30 cellular contexts compared by ENCODE assay signal in genomic region chr5:139898981-139899380, GRCh38.
"Had no signal": no experiment of that assay in that cellular context is flagged by ENCODE, and none has a peak within 500 bp of the region (broad histone marks: within the 10 kb centered on the region; RNA-seq: fewer than 3 reads in every experiment).

No MANE protein-coding gene starts in this region.

- H3K4me1 ChIP-seq: colonic mucosa had no signal

- H3K4me3 ChIP-seq: adrenal gland, body of pancreas, colonic mucosa, esophagus squamous epithelium, gastroesophageal sphincter had no signal

- H3K9me3 Mint-ChIP-seq: activated CD4-positive, alpha-beta memory T cell treated with anti-CD3 and anti-CD28 coated beads for 36 hours; activated CD4-positive, alpha-beta T cell treated with anti-CD3 and anti-CD28 coated beads, Interleukin-2, amount 10 ng/mL, durations not matched to agents 24 days and 14 days; activated naive CD4-positive, alpha-beta T cell treated with anti-CD3 and anti-CD28 coated beads, Interleukin-2, amount 50 U/mL, for 24 hours; activated naive CD8-positive, alpha-beta T cell treated with anti-CD3 and anti-CD28 coated beads for 36 hours; activated naive CD8-positive, alpha-beta T cell treated with anti-CD3 and anti-CD28 coated beads, Interleukin-2, amount 50 U/mL, for 24 hours; activated T-helper 1 cell treated with anti-CD3 and anti-CD28 coated beads, Interleukin-12 subunit alpha, Interleukin-12 subunit beta, Interleukin-2, Interleukin-4 antibody, amounts not matched to agents 30 ng/mL and 10 ng/mL and 1 ng/mL, durations not matched to agents 14 hours and 24 hours and 36 hours; activated T-helper 2 cell treated with anti-CD3 and anti-CD28 coated beads, Interferon-gamma antibody, Interleukin-2, Interleukin-4, amounts not matched to agents 10 μg/mL and 5 μg/mL and 100 μg/mL, durations not matched to agents 14 hours and 24 hours and 36 hours had no signal

- H3K27ac ChIP-seq: adrenal gland, body of pancreas, colonic mucosa, epithelial cell of prostate, esophagus squamous epithelium, gastroesophageal sphincter had no signal

- ATAC-seq: activated CD4-positive, alpha-beta T cell treated with anti-CD3 and anti-CD28 coated beads for 36 hours; activated CD8-positive, alpha-beta memory T cell treated with anti-CD3 and anti-CD28 coated beads, Interleukin-2, amount 10 ng/mL, durations not matched to agents 7 days and 5 days; activated CD8-positive, alpha-beta T cell treated with anti-CD3 and anti-CD28 coated beads, Interleukin-2, amount 10 ng/mL, durations not matched to agents 7 days and 5 days; activated naive CD8-positive, alpha-beta T cell treated with anti-CD3 and anti-CD28 coated beads, Interleukin-2, amount 50 U/mL, for 24 hours; body of pancreas; gastroesophageal sphincter had no signal

- DNase-seq: activated CD4-positive, alpha-beta memory T cell treated with anti-CD3 and anti-CD28 coated beads for 36 hours; activated CD4-positive, alpha-beta T cell treated with anti-CD3 and anti-CD28 coated beads for 36 hours; activated CD4-positive, alpha-beta T cell treated with anti-CD3 and anti-CD28 coated beads, Interleukin-2, amount 10 ng/mL, durations not matched to agents 24 days and 14 days; activated CD4-positive, CD25-positive, alpha-beta regulatory T cell; activated CD4-positive, CD25-positive, alpha-beta regulatory T cell treated with anti-CD3 and anti-CD28 coated beads, Interleukin-2, amount 50 U/mL, for 72 hours; activated CD8-positive, alpha-beta memory T cell treated with anti-CD3 and anti-CD28 coated beads, Interleukin-2, amount 10 ng/mL, durations not matched to agents 7 days and 5 days; activated CD8-positive, alpha-beta memory T cell treated with anti-CD3 and anti-CD28 coated beads, Interleukin-2, amount 50 U/mL, for 4 hours; activated CD8-positive, alpha-beta T cell treated with anti-CD3 and anti-CD28 coated beads, Interleukin-2, amount 10 ng/mL, durations not matched to agents 7 days and 5 days; activated gamma-delta T cell treated with Interleukin-2 at 50 U/mL for 16 hours; activated naive CD4-positive, alpha-beta T cell treated with Interleukin-2 at 50 U/mL for 16 hours; activated naive CD8-positive, alpha-beta T cell treated with anti-CD3 and anti-CD28 coated beads for 36 hours; activated naive CD8-positive, alpha-beta T cell treated with anti-CD3 and anti-CD28 coated beads, Interleukin-2, amount 50 U/mL, for 24 hours; activated T-cell treated with anti-CD3 and anti-CD28 coated beads, Interleukin-2, amount 50 U/mL, for 1 hour; activated T-cell treated with anti-CD3 and anti-CD28 coated beads, Interleukin-2, amount 50 U/mL, for 48 hours; adrenal gland; amygdala; aorta; body of pancreas; caudate nucleus; cerebellar nuclear complex; colonic mucosa; effector CD8-positive, alpha-beta T cell; esophagus squamous epithelium; foreskin melanocyte; T-helper 2 cell had no signal

- H3K36me3 Mint-ChIP-seq: activated CD4-positive, alpha-beta memory T cell treated with anti-CD3 and anti-CD28 coated beads for 36 hours; activated CD8-positive, alpha-beta memory T cell treated with anti-CD3 and anti-CD28 coated beads, Interleukin-2, amount 10 ng/mL, durations not matched to agents 7 days and 5 days; activated naive CD4-positive, alpha-beta T cell treated with anti-CD3 and anti-CD28 coated beads, Interleukin-2, amount 50 U/mL, for 24 hours; activated naive CD8-positive, alpha-beta T cell treated with anti-CD3 and anti-CD28 coated beads for 36 hours had no signal

- H3K27me3 ChIP-seq: adrenal gland, body of pancreas had no signal

- H3K36me3 ChIP-seq: adrenal gland, colonic mucosa, esophagus squamous epithelium, gastroesophageal sphincter had no signal

- H3K4me1 Mint-ChIP-seq: activated CD4-positive, alpha-beta T cell treated with anti-CD3 and anti-CD28 coated beads for 36 hours; activated CD4-positive, alpha-beta T cell treated with anti-CD3 and anti-CD28 coated beads, Interleukin-2, amount 10 ng/mL, durations not matched to agents 24 days and 14 days; activated naive CD8-positive, alpha-beta T cell treated with anti-CD3 and anti-CD28 coated beads for 36 hours had no signal

- H3K9me3 ChIP-seq: adrenal gland, body of pancreas, colonic mucosa, esophagus squamous epithelium, gastroesophageal sphincter had no signal

- H3K4me3 Mint-ChIP-seq: activated CD4-positive, alpha-beta memory T cell treated with anti-CD3 and anti-CD28 coated beads for 36 hours; activated CD4-positive, alpha-beta T cell treated with anti-CD3 and anti-CD28 coated beads for 36 hours; activated CD4-positive, alpha-beta T cell treated with anti-CD3 and anti-CD28 coated beads, Interleukin-2, amount 10 ng/mL, durations not matched to agents 24 days and 14 days; activated CD8-positive, alpha-beta memory T cell treated with anti-CD3 and anti-CD28 coated beads, Interleukin-2, amount 10 ng/mL, durations not matched to agents 7 days and 5 days; activated CD8-positive, alpha-beta T cell treated with anti-CD3 and anti-CD28 coated beads, Interleukin-2, amount 10 ng/mL, durations not matched to agents 7 days and 5 days; activated naive CD4-positive, alpha-beta T cell treated with anti-CD3 and anti-CD28 coated beads, Interleukin-2, amount 50 U/mL, for 24 hours; activated naive CD8-positive, alpha-beta T cell treated with anti-CD3 and anti-CD28 coated beads for 36 hours; activated naive CD8-positive, alpha-beta T cell treated with anti-CD3 and anti-CD28 coated beads, Interleukin-2, amount 50 U/mL, for 24 hours; activated T-helper 1 cell treated with anti-CD3 and anti-CD28 coated beads, Interleukin-12 subunit alpha, Interleukin-12 subunit beta, Interleukin-2, Interleukin-4 antibody, amounts not matched to agents 30 ng/mL and 10 ng/mL and 1 ng/mL, durations not matched to agents 14 hours and 24 hours and 36 hours had no signal

- H3K27ac Mint-ChIP-seq: activated CD4-positive, alpha-beta memory T cell treated with anti-CD3 and anti-CD28 coated beads for 36 hours; activated CD4-positive, alpha-beta T cell treated with anti-CD3 and anti-CD28 coated beads for 36 hours; activated CD4-positive, alpha-beta T cell treated with anti-CD3 and anti-CD28 coated beads, Interleukin-2, amount 10 ng/mL, durations not matched to agents 24 days and 14 days; activated CD8-positive, alpha-beta memory T cell treated with anti-CD3 and anti-CD28 coated beads, Interleukin-2, amount 10 ng/mL, durations not matched to agents 7 days and 5 days; activated CD8-positive, alpha-beta T cell treated with anti-CD3 and anti-CD28 coated beads, Interleukin-2, amount 10 ng/mL, durations not matched to agents 7 days and 5 days; activated naive CD4-positive, alpha-beta T cell treated with anti-CD3 and anti-CD28 coated beads, Interleukin-2, amount 50 U/mL, for 24 hours; activated naive CD8-positive, alpha-beta T cell treated with anti-CD3 and anti-CD28 coated beads for 36 hours; activated naive CD8-positive, alpha-beta T cell treated with anti-CD3 and anti-CD28 coated beads, Interleukin-2, amount 50 U/mL, for 24 hours; activated T-helper 1 cell treated with anti-CD3 and anti-CD28 coated beads, Interleukin-12 subunit alpha, Interleukin-12 subunit beta, Interleukin-2, Interleukin-4 antibody, amounts not matched to agents 30 ng/mL and 10 ng/mL and 1 ng/mL, durations not matched to agents 14 hours and 24 hours and 36 hours; activated T-helper 2 cell treated with anti-CD3 and anti-CD28 coated beads, Interferon-gamma antibody, Interleukin-2, Interleukin-4, amounts not matched to agents 10 μg/mL and 5 μg/mL and 100 μg/mL, durations not matched to agents 14 hours and 24 hours and 36 hours had no signal
